ENCODE assay signal across 11 cellular contexts in the genomic region with DNA sequence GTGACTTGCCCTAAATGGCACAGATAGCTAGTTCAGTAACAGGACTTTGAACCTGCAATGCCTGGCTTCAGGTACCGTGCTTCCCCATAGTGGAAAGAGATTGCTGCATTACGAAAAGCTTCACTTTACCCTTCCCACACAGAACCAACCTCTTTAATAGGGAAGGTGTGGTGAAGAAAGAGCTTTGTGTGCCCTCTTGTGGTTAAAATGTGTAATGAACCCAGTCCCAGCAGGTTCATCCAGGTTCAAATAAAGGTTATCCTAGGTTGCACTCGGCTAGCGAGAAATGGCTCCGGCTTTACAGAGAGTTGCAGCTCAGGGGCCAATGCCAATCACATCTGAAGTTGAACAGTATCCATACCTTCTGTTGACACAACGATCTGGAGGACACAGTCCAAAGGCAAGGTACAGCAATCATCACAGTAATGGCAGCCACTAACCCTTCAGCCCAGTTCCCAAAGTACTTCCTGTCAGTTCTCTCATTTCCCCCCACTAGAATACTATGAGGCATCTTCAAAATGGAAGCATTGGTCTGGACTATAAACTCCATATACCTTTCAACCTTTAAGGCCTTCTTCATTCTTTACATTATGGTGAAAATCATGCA. TPM values are rescaled to one million over a fixed set of nuclear protein-coding genes. Genes with fewer than 3 reads are reported as not detected.
DNase-seq lines count a peak whose midpoint lies in the region; ATAC-seq, FAIRE-seq and TF ChIP-seq lines count a peak whose summit lies in the region.
"Had no signal": no experiment of that assay in that cellular context is flagged by ENCODE, and none has a peak within 500 bp of the region (broad histone marks: within the 10 kb centered on the region; RNA-seq: fewer than 3 reads in every experiment).

No MANE protein-coding gene starts in this region.

- no peaks in the 10 kb centered on the region for H3K36me3 Mint-ChIP-seq in activated CD8-positive, alpha-beta T cell treated with anti-CD3 and anti-CD28 coated beads for 36 hours (ENCODE audit: low read depth)
- no peaks in the 10 kb centered on the region for H3K36me3 Mint-ChIP-seq in activated CD8-positive, alpha-beta T cell treated with anti-CD3 and anti-CD28 coated beads, Interleukin-2, amount 10 ng/mL, durations not matched to agents 7 days and 5 days (ENCODE audit: low read depth)
- H3K36me3 Mint-ChIP-seq in astrocyte (ENCODE audit: low read depth, unreplicated experiment) = no peaks in the 10 kb centered on the region

- no peak overlapping the region for H3K4me2 ChIP-seq in astrocyte (ENCODE audit: low read length)

- H3K4me3 ChIP-seq in astrocyte (ENCODE audit: insufficient read depth, low read depth, low read length) = no peak overlapping the region
- H3K4me3 ChIP-seq in testis = no peak overlapping the region
- no peak overlapping the region for H3K4me3 ChIP-seq in Peyer's patch
- H3K4me3 ChIP-seq: lung had no signal

- H3K36me3 ChIP-seq in astrocyte (ENCODE audit: insufficient read depth, low read length) (no peaks in the 10 kb centered on the region), testis (ENCODE audit: low read depth, missing control alignments) (no peaks in the 10 kb centered on the region), Peyer's patch (no peaks in the 10 kb centered on the region)

- no peak overlapping the region for H2AFZ ChIP-seq in astrocyte (ENCODE audit: low read depth, low read length)

- ATAC-seq in activated CD8-positive, alpha-beta T cell treated with anti-CD3 and anti-CD28 coated beads for 36 hours = no peak
- no peak for ATAC-seq in activated CD8-positive, alpha-beta T cell treated with anti-CD3 and anti-CD28 coated beads, Interleukin-2, amount 10 ng/mL, durations not matched to agents 7 days and 5 days

- no peak overlapping the region for H3K9ac ChIP-seq in astrocyte (ENCODE audit: low read length)

- no peaks in the 10 kb centered on the region for H3K4me1 Mint-ChIP-seq in activated CD8-positive, alpha-beta T cell treated with anti-CD3 and anti-CD28 coated beads for 36 hours (ENCODE audit: low read depth)
- no peaks in the 10 kb centered on the region for H3K4me1 Mint-ChIP-seq in activated CD8-positive, alpha-beta T cell treated with anti-CD3 and anti-CD28 coated beads, Interleukin-2, amount 10 ng/mL, durations not matched to agents 7 days and 5 days (ENCODE audit: low read depth)
- H3K4me1 Mint-ChIP-seq in astrocyte (ENCODE audit: low read depth, unreplicated experiment) = no peaks in the 10 kb centered on the region

- WGBS in testis, 2 donors = 37 to 41% methylated on average over 6 of the region's 6 CpGs

- no peak overlapping the region for H3K27ac Mint-ChIP-seq in activated CD8-positive, alpha-beta T cell treated with anti-CD3 and anti-CD28 coated beads for 36 hours
- no peak overlapping the region for H3K27ac Mint-ChIP-seq in activated CD8-positive, alpha-beta T cell treated with anti-CD3 and anti-CD28 coated beads, Interleukin-2, amount 10 ng/mL, durations not matched to agents 7 days and 5 days
- H3K27ac Mint-ChIP-seq in astrocyte (ENCODE audit: unreplicated experiment) = no peak overlapping the region

- no peaks in the 10 kb centered on the region for H3K27me3 ChIP-seq in astrocyte (ENCODE audit: insufficient read depth, low read length)
- no peaks in the 10 kb centered on the region for H3K27me3 ChIP-seq in testis
- H3K27me3 ChIP-seq in Peyer's patch = no peaks in the 10 kb centered on the region

- H3K4me3 Mint-ChIP-seq in activated CD8-positive, alpha-beta T cell treated with anti-CD3 and anti-CD28 coated beads for 36 hours = no peak overlapping the region
- H3K4me3 Mint-ChIP-seq in activated CD8-positive, alpha-beta T cell treated with anti-CD3 and anti-CD28 coated beads, Interleukin-2, amount 10 ng/mL, durations not matched to agents 7 days and 5 days = no peak overlapping the region
- no peak overlapping the region for H3K4me3 Mint-ChIP-seq in astrocyte (ENCODE audit: unreplicated experiment)

- H3K9me3 Mint-ChIP-seq in activated CD8-positive, alpha-beta T cell treated with anti-CD3 and anti-CD28 coated beads for 36 hours = peaks cover 5% of the 10 kb centered on the region
- peaks cover 11% of the 10 kb centered on the region for H3K9me3 Mint-ChIP-seq in activated CD8-positive, alpha-beta T cell treated with anti-CD3 and anti-CD28 coated beads, Interleukin-2, amount 10 ng/mL, durations not matched to agents 7 days and 5 days (ENCODE audit: insufficient read depth)
- H3K9me3 Mint-ChIP-seq in astrocyte (ENCODE audit: unreplicated experiment) = peaks cover 14% of the 10 kb centered on the region

- peak; percentile 55 for TF ChIP-seq CTCF in activated CD8-positive, alpha-beta T cell treated with anti-CD3 and anti-CD28 coated beads for 36 hours (IDR thresholded peaks at IDR 0.05)
- TF ChIP-seq CTCF in astrocyte (IDR thresholded peaks at IDR 0.05; ENCODE audit: insufficient read depth, low read depth, low read length) = peak; percentile 9
- peak; percentile 14 to 51 (median 23) for TF ChIP-seq CTCF in testis (IDR thresholded peaks at IDR 0.05)
- TF ChIP-seq CTCF in Peyer's patch (IDR thresholded peaks at IDR 0.05) = peak in 1 of 6 experiments; percentile 18

- POLR2A ChIA-PET in activated CD8-positive, alpha-beta T cell treated with anti-CD3 and anti-CD28 coated beads for 36 hours (lab: Charles Lee) = no interaction called here
- POLR2A ChIA-PET in activated CD8-positive, alpha-beta T cell treated with anti-CD3 and anti-CD28 coated beads, Interleukin-2, amount 10 ng/mL, durations not matched to agents 7 days and 5 days (lab: Charles Lee) = no interaction called here

- H3K79me2 ChIP-seq in astrocyte (ENCODE audit: insufficient read depth, low read length) = no peaks in the 10 kb centered on the region

- H3K27me3 Mint-ChIP-seq in activated CD8-positive, alpha-beta T cell treated with anti-CD3 and anti-CD28 coated beads for 36 hours = no peaks in the 10 kb centered on the region
- no peaks in the 10 kb centered on the region for H3K27me3 Mint-ChIP-seq in activated CD8-positive, alpha-beta T cell treated with anti-CD3 and anti-CD28 coated beads, Interleukin-2, amount 10 ng/mL, durations not matched to agents 7 days and 5 days (ENCODE audit: low read depth)
- H3K27me3 Mint-ChIP-seq in astrocyte (ENCODE audit: low read depth, unreplicated experiment) = no peaks in the 10 kb centered on the region

- DNase-seq in activated CD8-positive, alpha-beta T cell treated with anti-CD3 and anti-CD28 coated beads for 36 hours = peak; percentile 3
- no peak for DNase-seq in activated CD8-positive, alpha-beta T cell treated with anti-CD3 and anti-CD28 coated beads, Interleukin-2, amount 10 ng/mL, durations not matched to agents 7 days and 5 days
- DNase-seq in NCI-H1694 treated with DMSO at 0.1 percent for 48 hours (lab: John Stamatoyannopoulos, UW) (peak; percentile 9), astrocyte (ENCODE audit: low read depth) (no peak), testis (peak; percentile 16), Peyer's patch (no peak)
- no peak for DNase-seq in stimulated activated CD4-positive, alpha-beta T cell treated with anti-CD3 and anti-CD28 coated beads, Interleukin-2, amount 100 ng/mL, for 48 hours
- DNase-seq in stimulated activated CD4-positive, alpha-beta T cell treated with anti-CD3 and anti-CD28 coated beads, Interleukin-12 subunit alpha, Interleukin-12 subunit beta, amount 100 ng/mL, for 4 hours = no peak
- DNase-seq: activated naive CD4-positive, alpha-beta T cell treated with anti-CD3 and anti-CD28 coated beads, Interleukin-2, amount 50 U/mL, for 16 hours had no signal

- intact Hi-C loops in activated CD8-positive, alpha-beta T cell treated with anti-CD3 and anti-CD28 coated beads for 36 hours (cut with micrococcal nuclease) = no loop called here
- intact Hi-C loops in testis (cut with DNase I; ENCODE audit: low total_unique reads) = no loop called here

- H3K27ac ChIP-seq in astrocyte (ENCODE audit: low read depth, low read length) = no peak overlapping the region
- H3K27ac ChIP-seq in testis = no peak overlapping the region
- no peak overlapping the region for H3K27ac ChIP-seq in Peyer's patch

- no peaks in the 10 kb centered on the region for H4K20me1 ChIP-seq in astrocyte (ENCODE audit: insufficient read depth, low read length)

- peaks cover 4% of the 10 kb centered on the region for H3K9me3 ChIP-seq in astrocyte (ENCODE audit: insufficient read depth, low read depth, low read length)
- H3K9me3 ChIP-seq in testis = no peaks in the 10 kb centered on the region
- H3K9me3 ChIP-seq in Peyer's patch = no peaks in the 10 kb centered on the region

- no peak for FAIRE-seq in astrocyte (lab: Jason Lieb, UNC)

- H3K4me1 ChIP-seq in astrocyte (ENCODE audit: insufficient read depth, low read length) (no peaks in the 10 kb centered on the region), testis (no peaks in the 10 kb centered on the region), Peyer's patch (no peaks in the 10 kb centered on the region)

- TF ChIP-seq POLR2A in testis (IDR thresholded peaks at IDR 0.05) = no peak
- TF ChIP-seq POLR2A in Peyer's patch (IDR thresholded peaks at IDR 0.05) = no peak

- CTCF ChIA-PET in activated CD8-positive, alpha-beta T cell treated with anti-CD3 and anti-CD28 coated beads for 36 hours (lab: Charles Lee) = interaction anchor here (1.0 to 1.8 kb wide), 4 partner anchors 10 to 54 kb away, joined by 3 to 8 read pairs (median 6); no protein-coding TSS in a partner anchor
- CTCF ChIA-PET in activated CD8-positive, alpha-beta T cell treated with anti-CD3 and anti-CD28 coated beads, Interleukin-2, amount 10 ng/mL, durations not matched to agents 7 days and 5 days (lab: Charles Lee) = interaction anchor here (0.7 to 1.6 kb wide), 2 partner anchors 54 to 242 kb away, joined by 3 to 6 read pairs; no protein-coding TSS in a partner anchor

RNA-seq across cellular contexts. Expression of gene DEFB115, which starts 3.0 kb away (rescaled TPM):
- total RNA-seq in activated CD8-positive, alpha-beta T cell treated with anti-CD3 and anti-CD28 coated beads for 36 hours = not detected
- not detected for total RNA-seq in activated CD8-positive, alpha-beta T cell treated with anti-CD3 and anti-CD28 coated beads, Interleukin-2, amount 10 ng/mL, durations not matched to agents 7 days and 5 days
- not detected in 2 replicates for total RNA-seq in astrocyte
- not detected for total RNA-seq in testis
- polyA plus RNA-seq in testis (ENCODE audit: insufficient read depth, low read depth, low replicate concordance) = not detected
- total RNA-seq in Peyer's patch = not detected
- total RNA-seq: Daoy, lung had no signal
- polyA plus RNA-seq: lung had no signal

RNA-seq across cellular contexts. Expression of gene DEFB116, which starts 48.0 kb away (rescaled TPM):
- total RNA-seq in activated CD8-positive, alpha-beta T cell treated with anti-CD3 and anti-CD28 coated beads for 36 hours = not detected
- total RNA-seq in activated CD8-positive, alpha-beta T cell treated with anti-CD3 and anti-CD28 coated beads, Interleukin-2, amount 10 ng/mL, durations not matched to agents 7 days and 5 days = not detected
- total RNA-seq in astrocyte = not detected in 2 replicates
- total RNA-seq in testis = not detected
- not detected for polyA plus RNA-seq in testis (ENCODE audit: insufficient read depth, low read depth, low replicate concordance)
- total RNA-seq in Peyer's patch = not detected
- total RNA-seq: Daoy, lung had no signal
- polyA plus RNA-seq: lung had no signal

Comparison
In these comparisons a context has a peak if more than half of its experiments do, and no peak if none do; other contexts are left out.
1. DNase-seq: peak in activated CD8-positive, alpha-beta T cell treated with anti-CD3 and anti-CD28 coated beads for 36 hours (single experiment), NCI-H1694 treated with DMSO at 0.1 percent for 48 hours (single experiment) and testis (single experiment); none in activated CD8-positive, alpha-beta T cell treated with anti-CD3 and anti-CD28 coated beads, Interleukin-2, amount 10 ng/mL, durations not matched to agents 7 days and 5 days (single experiment), astrocyte (single experiment), stimulated activated CD4-positive, alpha-beta T cell treated with anti-CD3 and anti-CD28 coated beads, Interleukin-2, amount 100 ng/mL, for 48 hours (0 of 2), Peyer's patch (0 of 3) and stimulated activated CD4-positive, alpha-beta T cell treated with anti-CD3 and anti-CD28 coated beads, Interleukin-12 subunit alpha, Interleukin-12 subunit beta, amount 100 ng/mL, for 4 hours (single experiment).